Comparison of ENCODE assay signal across 8 cellular contexts in genomic region chr4:84964995-84965557, GRCh38.
DNase-seq lines count a peak whose midpoint lies in the region; ATAC-seq and TF ChIP-seq lines count a peak whose summit lies in the region.

No MANE protein-coding gene starts in this region.

- no peak for DNase-seq in stimulated activated naive CD8-positive, alpha-beta T cell treated with anti-CD3 and anti-CD28 coated beads, Interleukin-15, Interleukin-2, amounts not matched to agents 100 U/mL and 50 U/mL, for 24 hours
- DNase-seq in coronary artery (ENCODE audit: low spot score) = no peak
- DNase-seq in NOMO-1 (lab: John Stamatoyannopoulos, UW; ENCODE audit: unreplicated experiment in 2 of 2) = no peak
- no peak for DNase-seq in NCI-H187 (lab: John Stamatoyannopoulos, UW)

- peaks cover 14% of the 10 kb centered on the region for H3K4me1 Mint-ChIP-seq in stimulated activated naive CD8-positive, alpha-beta T cell treated with anti-CD3 and anti-CD28 coated beads, Interleukin-15, Interleukin-2, amounts not matched to agents 100 ng/mL and 50 ng/mL, for 24 hours (ENCODE audit: low read depth)

- no peak for TF ChIP-seq CTCF in coronary artery (IDR thresholded peaks at IDR 0.05)

- H3K9me3 Mint-ChIP-seq in stimulated activated naive CD8-positive, alpha-beta T cell treated with anti-CD3 and anti-CD28 coated beads, Interleukin-15, Interleukin-2, amounts not matched to agents 100 ng/mL and 50 ng/mL, for 24 hours = no peaks in the 10 kb centered on the region

- no peaks in the 10 kb centered on the region for H3K36me3 Mint-ChIP-seq in stimulated activated naive CD8-positive, alpha-beta T cell treated with anti-CD3 and anti-CD28 coated beads, Interleukin-15, Interleukin-2, amounts not matched to agents 100 ng/mL and 50 ng/mL, for 24 hours (ENCODE audit: low read depth)

- peaks cover 8% of the 10 kb centered on the region for H3K4me1 ChIP-seq in muscle layer of colon (ENCODE audit: insufficient read depth, low read length)

- H3K27ac ChIP-seq in coronary artery (peak overlapping the region; percentile 92 to 98), muscle layer of colon (ENCODE audit: low read depth, low read length) (no peak overlapping the region)

- H3K27me3 Mint-ChIP-seq in stimulated activated naive CD8-positive, alpha-beta T cell treated with anti-CD3 and anti-CD28 coated beads, Interleukin-15, Interleukin-2, amounts not matched to agents 100 ng/mL and 50 ng/mL, for 24 hours = peaks cover 48% of the 10 kb centered on the region

- no peaks in the 10 kb centered on the region for H3K27me3 ChIP-seq in muscle layer of colon (ENCODE audit: control insufficient read depth in 1 of 2, insufficient read depth in 2 of 2, low read length in 2 of 2)

- peak overlapping the region; percentile 99 for H3K4me3 ChIP-seq in coronary artery
- H3K4me3 ChIP-seq in muscle layer of colon (ENCODE audit: low read depth in 1 of 2, low read length in 2 of 2) = peak overlapping the region; percentile 84 to 99

- H3K9ac ChIP-seq in muscle layer of colon (ENCODE audit: low read length) = peak overlapping the region; percentile 61

- H3K9me3 ChIP-seq in muscle layer of colon (ENCODE audit: low read length) = no peaks in the 10 kb centered on the region

- peak overlapping the region; percentile 47 for H3K4me3 Mint-ChIP-seq in stimulated activated naive CD8-positive, alpha-beta T cell treated with anti-CD3 and anti-CD28 coated beads, Interleukin-15, Interleukin-2, amounts not matched to agents 100 ng/mL and 50 ng/mL, for 24 hours

- no peak for ATAC-seq in stimulated activated naive CD8-positive, alpha-beta T cell treated with anti-CD3 and anti-CD28 coated beads, Interleukin-15, Interleukin-2, amounts not matched to agents 100 U/mL and 50 U/mL, for 24 hours
- ATAC-seq in HG03442 (IDR thresholded peaks at IDR 0.05; ENCODE audit: unreplicated experiment) (no peak), HG03571 (IDR thresholded peaks at IDR 0.05; ENCODE audit: unreplicated experiment) (no peak)

- no peak overlapping the region for H3K27ac Mint-ChIP-seq in stimulated activated naive CD8-positive, alpha-beta T cell treated with anti-CD3 and anti-CD28 coated beads, Interleukin-15, Interleukin-2, amounts not matched to agents 100 ng/mL and 50 ng/mL, for 24 hours

- H3K36me3 ChIP-seq in muscle layer of colon (ENCODE audit: insufficient read depth, low read length) = no peaks in the 10 kb centered on the region
